In the genomic region with DNA sequence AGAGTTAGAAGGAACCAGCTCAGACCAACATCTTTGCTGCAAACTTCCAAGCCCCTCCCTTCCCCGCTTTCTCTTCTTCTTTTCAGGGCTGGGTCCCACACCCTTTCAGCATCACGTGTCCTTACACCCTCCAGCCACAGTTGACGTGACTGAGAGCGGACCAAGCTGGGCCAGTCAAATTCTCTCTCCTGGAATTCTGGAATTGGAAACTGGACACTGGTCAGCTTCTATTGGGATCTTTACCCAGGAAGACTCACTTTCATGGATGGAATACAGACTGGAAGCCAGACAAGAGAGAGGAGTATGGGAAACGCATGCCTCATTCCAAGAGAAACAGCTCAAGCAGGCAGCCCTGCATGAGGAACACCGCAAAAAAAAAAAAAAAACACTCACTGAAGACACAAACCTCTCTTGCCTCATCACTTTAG, we compare ENCODE assay signal across 1 cellular context.
TF ChIP-seq lines count a peak whose summit lies in the region.

No MANE protein-coding gene starts in this region.

TF ChIP-seq in K562, 482 proteins besides CTCF, POLR2A, EP300 and RAD21 (continued from another document):
- TF ChIP-seq, protein P1, sequence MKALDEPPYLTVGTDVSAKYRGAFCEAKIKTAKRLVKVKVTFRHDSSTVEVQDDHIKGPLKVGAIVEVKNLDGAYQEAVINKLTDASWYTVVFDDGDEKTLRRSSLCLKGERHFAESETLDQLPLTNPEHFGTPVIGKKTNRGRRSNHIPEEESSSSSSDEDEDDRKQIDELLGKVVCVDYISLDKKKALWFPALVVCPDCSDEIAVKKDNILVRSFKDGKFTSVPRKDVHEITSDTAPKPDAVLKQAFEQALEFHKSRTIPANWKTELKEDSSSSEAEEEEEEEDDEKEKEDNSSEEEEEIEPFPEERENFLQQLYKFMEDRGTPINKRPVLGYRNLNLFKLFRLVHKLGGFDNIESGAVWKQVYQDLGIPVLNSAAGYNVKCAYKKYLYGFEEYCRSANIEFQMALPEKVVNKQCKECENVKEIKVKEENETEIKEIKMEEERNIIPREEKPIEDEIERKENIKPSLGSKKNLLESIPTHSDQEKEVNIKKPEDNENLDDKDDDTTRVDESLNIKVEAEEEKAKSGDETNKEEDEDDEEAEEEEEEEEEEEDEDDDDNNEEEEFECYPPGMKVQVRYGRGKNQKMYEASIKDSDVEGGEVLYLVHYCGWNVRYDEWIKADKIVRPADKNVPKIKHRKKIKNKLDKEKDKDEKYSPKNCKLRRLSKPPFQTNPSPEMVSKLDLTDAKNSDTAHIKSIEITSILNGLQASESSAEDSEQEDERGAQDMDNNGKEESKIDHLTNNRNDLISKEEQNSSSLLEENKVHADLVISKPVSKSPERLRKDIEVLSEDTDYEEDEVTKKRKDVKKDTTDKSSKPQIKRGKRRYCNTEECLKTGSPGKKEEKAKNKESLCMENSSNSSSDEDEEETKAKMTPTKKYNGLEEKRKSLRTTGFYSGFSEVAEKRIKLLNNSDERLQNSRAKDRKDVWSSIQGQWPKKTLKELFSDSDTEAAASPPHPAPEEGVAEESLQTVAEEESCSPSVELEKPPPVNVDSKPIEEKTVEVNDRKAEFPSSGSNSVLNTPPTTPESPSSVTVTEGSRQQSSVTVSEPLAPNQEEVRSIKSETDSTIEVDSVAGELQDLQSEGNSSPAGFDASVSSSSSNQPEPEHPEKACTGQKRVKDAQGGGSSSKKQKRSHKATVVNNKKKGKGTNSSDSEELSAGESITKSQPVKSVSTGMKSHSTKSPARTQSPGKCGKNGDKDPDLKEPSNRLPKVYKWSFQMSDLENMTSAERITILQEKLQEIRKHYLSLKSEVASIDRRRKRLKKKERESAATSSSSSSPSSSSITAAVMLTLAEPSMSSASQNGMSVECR (CRISPR knock-in tag; IDR thresholded peaks at IDR 0.05), result no peak
- no peak for TF ChIP-seq MECOM (CRISPR knock-in tag; IDR thresholded peaks at IDR 0.05)
- no peak for TF ChIP-seq NFIX (CRISPR knock-in tag; IDR thresholded peaks at IDR 0.05; ENCODE audit: low read depth)
- peak; percentile 41; the same call in 1 of the 2 replicates for TF ChIP-seq RAD51 (IDR thresholded peaks at IDR 0.05; ENCODE audit: borderline replicate concordance, low read depth)
